In genomic region chr14:106844608-106845285, GRCh38 we compare ENCODE assay signal across 8 cellular contexts.
A peak's percentile ranks its signal among the peaks of the same experiment; 100 is the strongest.
DNase-seq lines count a peak whose midpoint lies in the region; ATAC-seq and TF ChIP-seq lines count a peak whose summit lies in the region.

No MANE protein-coding gene starts in this region.

- peak overlapping the region; percentile 91 for H3K27ac ChIP-seq in OCI-LY3 (ENCODE audit: low read length)
- peak overlapping the region; percentile 66 to 71 for H3K27ac ChIP-seq in right atrium auricular region

- H3K36me3 Mint-ChIP-seq in activated T-helper 1 cell treated with anti-CD3 and anti-CD28 coated beads, Interleukin-12 subunit alpha, Interleukin-12 subunit beta, Interleukin-2, Interleukin-4 antibody, amounts not matched to agents 30 ng/mL and 10 ng/mL and 1 ng/mL, durations not matched to agents 14 hours and 24 hours and 36 hours (ENCODE audit: low read depth): no peaks in the 10 kb centered on the region
- peaks cover 4% of the 10 kb centered on the region for H3K36me3 Mint-ChIP-seq in progenitor cell of endocrine pancreas (ENCODE audit: insufficient read depth)

- intact Hi-C loops in activated T-helper 1 cell treated with anti-CD3 and anti-CD28 coated beads, Interleukin-12 subunit alpha, Interleukin-12 subunit beta, Interleukin-2, Interleukin-4 antibody, amounts not matched to agents 30 ng/mL and 10 ng/mL and 1 ng/mL, durations not matched to agents 14 hours and 24 hours and 36 hours (cut with micrococcal nuclease): loop anchor here (1.0 to 2.0 kb wide), 2 partner anchors 28 to 68 kb away; no protein-coding TSS in a partner anchor

- H3K9me3 Mint-ChIP-seq in activated T-helper 1 cell treated with anti-CD3 and anti-CD28 coated beads, Interleukin-12 subunit alpha, Interleukin-12 subunit beta, Interleukin-2, Interleukin-4 antibody, amounts not matched to agents 30 ng/mL and 10 ng/mL and 1 ng/mL, durations not matched to agents 14 hours and 24 hours and 36 hours: no peaks in the 10 kb centered on the region
- H3K9me3 Mint-ChIP-seq in progenitor cell of endocrine pancreas (ENCODE audit: low read depth): peaks cover 67% of the 10 kb centered on the region

- H3K36me3 ChIP-seq in OCI-LY3 (replicated peaks; ENCODE audit: low read depth, low read length) (peaks cover 2% of the 10 kb centered on the region), right atrium auricular region (no peaks in the 10 kb centered on the region)

- peaks cover 54% of the 10 kb centered on the region for H3K79me2 ChIP-seq in OCI-LY3 (ENCODE audit: low read length)

- peak overlapping the region; percentile 42; the same call in 1 of the 2 replicates for H2AFZ ChIP-seq in OCI-LY3 (ENCODE audit: low read depth, low read length)

- TF ChIP-seq CTCF in GM12864 (IDR thresholded peaks at IDR 0.05; ENCODE audit: low read depth, low read length, missing control alignments): no peak
- TF ChIP-seq CTCF in OCI-LY3 (IDR thresholded peaks at IDR 0.05; ENCODE audit: low read depth, low read length): no peak
- TF ChIP-seq CTCF in right atrium auricular region (IDR thresholded peaks at IDR 0.05): no peak
- no peak for TF ChIP-seq CTCF in progenitor cell of endocrine pancreas (IDR thresholded peaks at IDR 0.05; ENCODE audit: unreplicated experiment)

- H3K9me3 ChIP-seq in OCI-LY3 (ENCODE audit: insufficient read depth, low read length) (no peaks in the 10 kb centered on the region), right atrium auricular region (no peaks in the 10 kb centered on the region)

- H4K20me1 ChIP-seq in OCI-LY3 (ENCODE audit: insufficient read depth, low read length): peaks cover 12% of the 10 kb centered on the region; the same call in 1 of the 2 replicates

- H3K27me3 Mint-ChIP-seq in activated T-helper 1 cell treated with anti-CD3 and anti-CD28 coated beads, Interleukin-12 subunit alpha, Interleukin-12 subunit beta, Interleukin-2, Interleukin-4 antibody, amounts not matched to agents 30 ng/mL and 10 ng/mL and 1 ng/mL, durations not matched to agents 14 hours and 24 hours and 36 hours (ENCODE audit: insufficient read depth): peaks cover 39% of the 10 kb centered on the region
- H3K27me3 Mint-ChIP-seq in progenitor cell of endocrine pancreas: no peaks in the 10 kb centered on the region

- peak overlapping the region; percentile 63 for H3K4me3 ChIP-seq in GM12864 (ENCODE audit: low read depth, low read length)
- peak overlapping the region; percentile 85 for H3K4me3 ChIP-seq in OCI-LY3 (ENCODE audit: low read length)
- H3K4me3 ChIP-seq in right atrium auricular region: peak overlapping the region; percentile 25 to 42

- peak overlapping the region; percentile 90 for H3K4me3 Mint-ChIP-seq in activated T-helper 1 cell treated with anti-CD3 and anti-CD28 coated beads, Interleukin-12 subunit alpha, Interleukin-12 subunit beta, Interleukin-2, Interleukin-4 antibody, amounts not matched to agents 30 ng/mL and 10 ng/mL and 1 ng/mL, durations not matched to agents 14 hours and 24 hours and 36 hours
- no peak overlapping the region for H3K4me3 Mint-ChIP-seq in progenitor cell of endocrine pancreas (ENCODE audit: low read depth)

- peak overlapping the region; percentile 56 for H3K27ac Mint-ChIP-seq in activated T-helper 1 cell treated with anti-CD3 and anti-CD28 coated beads, Interleukin-12 subunit alpha, Interleukin-12 subunit beta, Interleukin-2, Interleukin-4 antibody, amounts not matched to agents 30 ng/mL and 10 ng/mL and 1 ng/mL, durations not matched to agents 14 hours and 24 hours and 36 hours
- H3K27ac Mint-ChIP-seq in progenitor cell of endocrine pancreas: no peak overlapping the region

- H3K4me2 ChIP-seq in OCI-LY3 (ENCODE audit: low read length): peak overlapping the region; percentile 93

- peaks cover 28% of the 10 kb centered on the region for H3K4me1 Mint-ChIP-seq in activated T-helper 1 cell treated with anti-CD3 and anti-CD28 coated beads, Interleukin-12 subunit alpha, Interleukin-12 subunit beta, Interleukin-2, Interleukin-4 antibody, amounts not matched to agents 30 ng/mL and 10 ng/mL and 1 ng/mL, durations not matched to agents 14 hours and 24 hours and 36 hours (ENCODE audit: low read depth)
- no peaks in the 10 kb centered on the region for H3K4me1 Mint-ChIP-seq in progenitor cell of endocrine pancreas (ENCODE audit: low read depth)

- no peak for DNase-seq in GM12864 (ENCODE audit: low read depth)
- DNase-seq in activated T-helper 1 cell treated with anti-CD3 and anti-CD28 coated beads, Interleukin-12 subunit alpha, Interleukin-12 subunit beta, Interleukin-2, Interleukin-4 antibody, amounts not matched to agents 30 ng/mL and 10 ng/mL and 1 ng/mL, durations not matched to agents 14 hours and 24 hours and 36 hours (ENCODE audit: low spot score): peak; percentile 39
- no peak for DNase-seq in right atrium auricular region (ENCODE audit: low spot score)
- peak; percentile 56 for DNase-seq in stimulated activated CD4-positive, alpha-beta T cell treated with anti-CD3 and anti-CD28 coated beads, Interleukin-2, amount 100 ng/mL, for 4 hours (ENCODE audit: low read depth)
- DNase-seq in progenitor cell of endocrine pancreas (ENCODE audit: low spot score, unreplicated experiment): no peak

- peak overlapping the region; percentile 97 for H3K9ac ChIP-seq in OCI-LY3 (ENCODE audit: low read length)

- H3K27me3 ChIP-seq in OCI-LY3 (ENCODE audit: low read depth, low read length) (no peaks in the 10 kb centered on the region), right atrium auricular region (no peaks in the 10 kb centered on the region)

- peaks cover 55% of the 10 kb centered on the region for H3K4me1 ChIP-seq in OCI-LY3 (ENCODE audit: low read length)
- H3K4me1 ChIP-seq in right atrium auricular region: peaks cover 0 to 4% of the 10 kb centered on the region in 2 donors

- ATAC-seq in HG02763 (IDR thresholded peaks at IDR 0.05; ENCODE audit: unreplicated experiment) (peak; percentile 44), GM18870 (IDR thresholded peaks at IDR 0.05; ENCODE audit: unreplicated experiment) (no peak)

Comparison
In these comparisons a context has a peak if more than half of its experiments do, and no peak if none do; other contexts are left out.
1. DNase-seq: peak in activated T-helper 1 cell treated with anti-CD3 and anti-CD28 coated beads, Interleukin-12 subunit alpha, Interleukin-12 subunit beta, Interleukin-2, Interleukin-4 antibody, amounts not matched to agents 30 ng/mL and 10 ng/mL and 1 ng/mL, durations not matched to agents 14 hours and 24 hours and 36 hours (single experiment) and stimulated activated CD4-positive, alpha-beta T cell treated with anti-CD3 and anti-CD28 coated beads, Interleukin-2, amount 100 ng/mL, for 4 hours (single experiment); none in GM12864 (single experiment), right atrium auricular region (single experiment) and progenitor cell of endocrine pancreas (single experiment).
2. H3K4me3 ChIP-seq: peak in every context shown above with its lines; median percentile 85 in OCI-LY3; 63 in GM12864; 34 in right atrium auricular region.